In the genomic region with DNA sequence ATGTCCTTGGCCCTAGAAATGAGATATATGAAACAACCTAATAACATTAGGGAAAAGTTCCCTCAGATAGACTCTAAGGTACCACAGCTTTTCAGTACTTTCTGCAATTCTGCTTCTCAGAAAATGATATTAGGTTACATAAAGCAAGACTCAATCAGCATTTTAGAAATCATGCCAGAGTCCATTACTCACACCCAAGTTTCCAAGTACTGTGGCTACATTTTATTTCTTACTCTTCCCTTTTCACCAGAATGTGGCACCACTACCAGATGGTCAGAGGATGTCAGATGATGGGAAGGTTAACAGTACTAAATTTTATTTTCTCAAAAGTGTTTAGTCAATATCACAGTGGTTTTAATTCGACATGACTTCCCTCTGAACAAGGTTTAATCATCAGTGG, we compare ENCODE assay signal across 1 cellular context.
TF ChIP-seq lines count a peak whose summit lies in the region.

No MANE protein-coding gene starts in this region.

TF ChIP-seq in IMR-90, 13 proteins besides CTCF, POLR2A, EP300 and RAD21:
- no peak for TF ChIP-seq RFX5 (IDR thresholded peaks at IDR 0.05; ENCODE audit: low read depth, low read length)
- TF ChIP-seq FOS (IDR thresholded peaks at IDR 0.05; ENCODE audit: low read depth, low read length), result no peak
- TF ChIP-seq, protein P1, sequence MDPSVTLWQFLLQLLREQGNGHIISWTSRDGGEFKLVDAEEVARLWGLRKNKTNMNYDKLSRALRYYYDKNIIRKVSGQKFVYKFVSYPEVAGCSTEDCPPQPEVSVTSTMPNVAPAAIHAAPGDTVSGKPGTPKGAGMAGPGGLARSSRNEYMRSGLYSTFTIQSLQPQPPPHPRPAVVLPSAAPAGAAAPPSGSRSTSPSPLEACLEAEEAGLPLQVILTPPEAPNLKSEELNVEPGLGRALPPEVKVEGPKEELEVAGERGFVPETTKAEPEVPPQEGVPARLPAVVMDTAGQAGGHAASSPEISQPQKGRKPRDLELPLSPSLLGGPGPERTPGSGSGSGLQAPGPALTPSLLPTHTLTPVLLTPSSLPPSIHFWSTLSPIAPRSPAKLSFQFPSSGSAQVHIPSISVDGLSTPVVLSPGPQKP (IDR thresholded peaks at IDR 0.05; ENCODE audit: borderline replicate concordance, low read depth, low read length), result no peak
- no peak for TF ChIP-seq CHD1 (IDR thresholded peaks at IDR 0.05; ENCODE audit: low read depth, low read length)
- no peak for TF ChIP-seq BHLHE40 (IDR thresholded peaks at IDR 0.05; ENCODE audit: low read depth, low read length)
- TF ChIP-seq NFE2L2 (IDR thresholded peaks at IDR 0.05; ENCODE audit: low read depth, low read length), result no peak
- TF ChIP-seq CEBPB (IDR thresholded peaks at IDR 0.05; ENCODE audit: low read depth, low read length), result no peak
- TF ChIP-seq, protein P2, sequence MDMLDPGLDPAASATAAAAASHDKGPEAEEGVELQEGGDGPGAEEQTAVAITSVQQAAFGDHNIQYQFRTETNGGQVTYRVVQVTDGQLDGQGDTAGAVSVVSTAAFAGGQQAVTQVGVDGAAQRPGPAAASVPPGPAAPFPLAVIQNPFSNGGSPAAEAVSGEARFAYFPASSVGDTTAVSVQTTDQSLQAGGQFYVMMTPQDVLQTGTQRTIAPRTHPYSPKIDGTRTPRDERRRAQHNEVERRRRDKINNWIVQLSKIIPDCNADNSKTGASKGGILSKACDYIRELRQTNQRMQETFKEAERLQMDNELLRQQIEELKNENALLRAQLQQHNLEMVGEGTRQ (IDR thresholded peaks at IDR 0.05; ENCODE audit: low read depth, low read length), result no peak
- TF ChIP-seq MAFK (IDR thresholded peaks at IDR 0.05; ENCODE audit: low read depth, low read length), result no peak
- no peak for TF ChIP-seq RCOR1 (IDR thresholded peaks at IDR 0.05; ENCODE audit: insufficient replicate concordance, low read length)
- TF ChIP-seq MAZ (IDR thresholded peaks at IDR 0.05; ENCODE audit: borderline replicate concordance, low read depth, low read length), result no peak
